Comparison of ENCODE assay signal across 1 cellular context in genomic region chr1:92277105-92277504, GRCh38.
TF ChIP-seq lines count a peak whose summit lies in the region.

No MANE protein-coding gene starts in this region.

TF ChIP-seq in endothelial cell of umbilical vein, 7 proteins besides CTCF, POLR2A, EP300 and RAD21:
- TF ChIP-seq EZH2 (IDR thresholded peaks at IDR 0.05; ENCODE audit: borderline replicate concordance, low read depth, low read length, severe bottlenecking) = no peak
- TF ChIP-seq POLR2AphosphoS5 (IDR thresholded peaks at IDR 0.05; ENCODE audit: insufficient read depth, low read depth, low read length) = peak; percentile 39
- TF ChIP-seq JUN (IDR thresholded peaks at IDR 0.05; ENCODE audit: borderline replicate concordance, insufficient read depth, insufficient read length, low read depth) = peak; percentile 64
- TF ChIP-seq GATA2 (IDR thresholded peaks at IDR 0.05; ENCODE audit: insufficient read depth, insufficient read length, low read depth, low read length) = no peak
- peak; percentile 69 for TF ChIP-seq FOS (IDR thresholded peaks at IDR 0.05; ENCODE audit: borderline replicate concordance, insufficient read depth, low read length)
